In the genomic region with DNA sequence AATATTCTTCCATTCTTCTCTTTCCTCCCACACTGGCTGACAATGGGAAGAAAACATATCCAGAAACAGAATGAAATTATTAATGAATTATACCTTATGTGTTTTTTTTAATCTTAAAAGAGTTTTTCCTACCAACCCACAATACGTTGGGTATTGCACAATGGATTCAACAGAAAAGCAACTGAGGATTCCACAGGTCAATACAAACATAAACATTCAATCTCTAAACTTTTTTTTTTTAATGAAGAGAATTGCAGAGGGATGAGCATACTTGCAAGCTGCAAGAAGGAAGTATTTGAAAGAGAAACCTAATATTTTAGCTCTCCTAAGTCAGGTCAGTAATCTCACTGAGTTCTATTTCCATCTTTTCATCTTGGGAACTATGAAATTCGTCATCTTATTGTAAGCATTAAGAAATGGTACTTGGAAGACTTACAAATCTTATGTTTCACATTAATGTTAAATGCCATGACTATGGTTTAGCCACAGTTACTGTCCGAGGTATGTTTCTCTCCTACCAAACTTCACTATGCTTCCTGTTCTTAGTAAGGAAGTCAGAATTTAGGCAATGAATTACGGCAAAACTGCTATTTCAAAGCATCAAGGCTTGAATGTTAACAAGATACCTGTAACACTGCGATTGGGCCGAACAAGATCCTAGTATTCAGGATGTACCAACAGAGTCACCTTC, we compare ENCODE assay signal across 10 cellular contexts.
DNase-seq lines count a peak whose midpoint lies in the region; ATAC-seq, FAIRE-seq and TF ChIP-seq lines count a peak whose summit lies in the region.
"Had no signal": no experiment of that assay in that cellular context is flagged by ENCODE, and none has a peak within 500 bp of the region (broad histone marks: within the 10 kb centered on the region; RNA-seq: fewer than 3 reads in every experiment).

No MANE protein-coding gene starts in this region.

- DNase-seq in activated CD8-positive, alpha-beta memory T cell treated with anti-CD3 and anti-CD28 coated beads, Interleukin-2, amount 10 ng/mL, durations not matched to agents 7 days and 5 days, result no peak
- DNase-seq in activated CD8-positive, alpha-beta memory T cell treated with anti-CD3 and anti-CD28 coated beads, Interleukin-2, amount 50 U/mL, for 4 hours, result no peak
- DNase-seq in brain microvascular endothelial cell, result no peak
- DNase-seq in small intestine, result no peak
- no peak for DNase-seq in HPDE6-E6E7 (ENCODE audit: extremely low spot score)
- no peak for DNase-seq in amygdala (lab: John Stamatoyannopoulos, UW)
- DNase-seq in SKM-1 treated with dmso at 0.1 percent for 144 hours (lab: John Stamatoyannopoulos, UW; ENCODE audit: unreplicated experiment), result no peak
- DNase-seq: body of pancreas, SHP77 treated with DMSO at 0.1 percent for 48 hours had no signal

- H3K4me3 Mint-ChIP-seq in activated CD8-positive, alpha-beta memory T cell treated with anti-CD3 and anti-CD28 coated beads, Interleukin-2, amount 10 ng/mL, durations not matched to agents 7 days and 5 days, result peak overlapping the region; percentile 74

- H3K9me3 ChIP-seq in small intestine (ENCODE audit: control insufficient read depth, low read depth), result no peaks in the 10 kb centered on the region
- H3K9me3 ChIP-seq: body of pancreas had no signal

- peaks cover 2% of the 10 kb centered on the region for H3K36me3 Mint-ChIP-seq in activated CD8-positive, alpha-beta memory T cell treated with anti-CD3 and anti-CD28 coated beads, Interleukin-2, amount 10 ng/mL, durations not matched to agents 7 days and 5 days

- no peaks in the 10 kb centered on the region for H3K9me3 Mint-ChIP-seq in activated CD8-positive, alpha-beta memory T cell treated with anti-CD3 and anti-CD28 coated beads, Interleukin-2, amount 10 ng/mL, durations not matched to agents 7 days and 5 days (ENCODE audit: low read depth)

- H3K27me3 Mint-ChIP-seq in activated CD8-positive, alpha-beta memory T cell treated with anti-CD3 and anti-CD28 coated beads, Interleukin-2, amount 10 ng/mL, durations not matched to agents 7 days and 5 days, result no peaks in the 10 kb centered on the region

- CTCF ChIA-PET in activated CD8-positive, alpha-beta memory T cell treated with anti-CD3 and anti-CD28 coated beads, Interleukin-2, amount 10 ng/mL, durations not matched to agents 7 days and 5 days (lab: Charles Lee), result interaction anchor here (1.4 kb wide), 1 partner anchor 9 kb away, joined by 3 read pairs; no protein-coding TSS in a partner anchor

- 30 to 46% (median 44%) methylated on average over 6 of the region's 6 CpGs for WGBS in small intestine, 3 donors

- H3K4me3 ChIP-seq in brain microvascular endothelial cell (ENCODE audit: low read depth, low read length) (no peak overlapping the region), small intestine (ENCODE audit: low read depth in 1 of 2, low read length in 2 of 2) (no peak overlapping the region)
- H3K4me3 ChIP-seq: body of pancreas had no signal

- H3K4me1 Mint-ChIP-seq in activated CD8-positive, alpha-beta memory T cell treated with anti-CD3 and anti-CD28 coated beads, Interleukin-2, amount 10 ng/mL, durations not matched to agents 7 days and 5 days, result peaks cover 82% of the 10 kb centered on the region

- H3K4me1 ChIP-seq in small intestine (ENCODE audit: control insufficient read depth in 2 of 2, insufficient read depth in 1 of 2, low read depth in 1 of 2, low read length in 1 of 2), result peaks cover 0 to 8% of the 10 kb centered on the region in 2 donors

- peak overlapping the region; percentile 89 for H3K27ac Mint-ChIP-seq in activated CD8-positive, alpha-beta memory T cell treated with anti-CD3 and anti-CD28 coated beads, Interleukin-2, amount 10 ng/mL, durations not matched to agents 7 days and 5 days

- no peak for TF ChIP-seq CTCF in brain microvascular endothelial cell (IDR thresholded peaks at IDR 0.05; ENCODE audit: low read depth, low read length, missing control alignments)

- no peaks in the 10 kb centered on the region for H3K27me3 ChIP-seq in brain microvascular endothelial cell (replicated peaks)
- no peaks in the 10 kb centered on the region for H3K27me3 ChIP-seq in small intestine (ENCODE audit: control insufficient read depth in 2 of 2, insufficient read depth in 2 of 2, low read length in 2 of 2)
- H3K27me3 ChIP-seq: body of pancreas had no signal

- no peak for ATAC-seq in activated CD8-positive, alpha-beta memory T cell treated with anti-CD3 and anti-CD28 coated beads, Interleukin-2, amount 10 ng/mL, durations not matched to agents 7 days and 5 days
- peak; percentile 8 for ATAC-seq in HG03432 (IDR thresholded peaks at IDR 0.05; ENCODE audit: unreplicated experiment)
- ATAC-seq: body of pancreas had no signal

- no peak for FAIRE-seq in small intestine (lab: Jason Lieb, UNC)

- in situ Hi-C loops in brain microvascular endothelial cell (cut with HindIII; ENCODE audit: low pct_ligation_motif_present, low sequenced_read_pairs), result no loop called here

- peak overlapping the region; percentile 97 for H3K27ac ChIP-seq in brain microvascular endothelial cell
- peak overlapping the region; percentile 92 to 97 for H3K27ac ChIP-seq in small intestine (ENCODE audit: low read depth in 1 of 2, low read length in 1 of 2)

- H3K36me3 ChIP-seq in brain microvascular endothelial cell (replicated peaks) (no peaks in the 10 kb centered on the region), small intestine (ENCODE audit: control insufficient read depth in 2 of 2, insufficient read depth in 2 of 2, low read length in 2 of 2) (no peaks in the 10 kb centered on the region)
